1 cellular context compared by ENCODE assay signal in the genomic region with DNA sequence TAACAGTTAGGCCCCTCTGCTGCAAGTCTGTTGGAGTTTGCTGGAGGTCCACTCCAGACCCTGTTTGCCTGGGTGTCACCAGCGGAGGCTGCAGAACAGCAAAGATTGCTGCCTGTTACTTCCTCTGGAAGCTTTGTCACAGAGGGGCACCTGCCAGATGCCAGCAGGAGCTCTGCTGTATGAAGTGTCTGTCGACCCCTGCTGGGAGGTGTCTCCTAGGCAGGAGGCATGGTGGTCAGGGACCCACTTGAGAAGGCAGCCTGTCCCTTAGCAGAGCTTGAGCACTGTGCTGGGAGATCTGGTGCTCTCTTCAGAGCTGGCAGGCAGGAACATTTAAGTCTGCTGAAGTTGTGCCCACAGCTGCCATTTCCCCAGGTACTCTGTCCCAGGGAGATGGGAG. TPM values are rescaled to one million over a fixed set of nuclear protein-coding genes. Genes with fewer than 3 reads are reported as not detected.
"Had no signal": no experiment of that assay in that cellular context is flagged by ENCODE, and none has a peak within 500 bp of the region (broad histone marks: within the 10 kb centered on the region; RNA-seq: fewer than 3 reads in every experiment).

No MANE protein-coding gene starts in this region.

RNA-seq across cellular contexts. Expression of gene CD1C, which starts 7.3 kb away (rescaled TPM):
- polyA plus RNA-seq: cardiac muscle cell had no signal

RNA-seq across cellular contexts. Expression of gene CD1A, which starts 28.2 kb away (rescaled TPM):
- polyA plus RNA-seq: cardiac muscle cell had no signal

RNA-seq across cellular contexts. Expression of gene CD1B, which starts 48.9 kb away (rescaled TPM):
- polyA plus RNA-seq: cardiac muscle cell had no signal
